1 cellular context compared by ENCODE assay signal in genomic region chr14:101709962-101710891, GRCh38.
TF ChIP-seq lines count a peak whose summit lies in the region.

No MANE protein-coding gene starts in this region.

TF ChIP-seq in K562, 482 proteins besides CTCF, POLR2A, EP300 and RAD21 (continued from another document and continues in another):
- TF ChIP-seq CCAR2 (IDR thresholded peaks at IDR 0.05; ENCODE audit: low read depth, low read length) (no peak), NFATC3 (IDR thresholded peaks at IDR 0.05) (no peak), NRF1 (conservative IDR thresholded peaks at IDR 0.05 in 1 of 2, IDR thresholded peaks at IDR 0.05 in 1 of 2) (peak; percentile 42 to 60; a peak in 3 of 4 replicates), ESRRA (IDR thresholded peaks at IDR 0.05; ENCODE audit: borderline replicate concordance, low read depth) (peak; percentile 37; the same call in 1 of the 2 replicates), HINFP (tag; conservative IDR thresholded peaks at IDR 0.05; ENCODE audit: low read depth) (no peak), CTBP1 (IDR thresholded peaks at IDR 0.05; ENCODE audit: borderline replicate concordance) (peak; percentile 93), BRCA1 (IDR thresholded peaks at IDR 0.05) (no peak), BRCA1 (CRISPR knock-in tag; IDR thresholded peaks at IDR 0.05) (no peak), MCM2 (IDR thresholded peaks at IDR 0.05; ENCODE audit: low read depth) (no peak), ZNF232 (CRISPR knock-in tag; IDR thresholded peaks at IDR 0.05) (no peak), JUNB (CRISPR knock-in tag; conservative IDR thresholded peaks at IDR 0.05) (no peak), RNF2 (IDR thresholded peaks at IDR 0.05) (peak; percentile 64; the same call in 1 of the 2 replicates), NCOA4 (IDR thresholded peaks at IDR 0.05; ENCODE audit: partially characterized antibody) (no peak), ZNF764 (CRISPR knock-in tag; IDR thresholded peaks at IDR 0.05; ENCODE audit: low read depth) (no peak), L3MBTL2 (IDR thresholded peaks at IDR 0.05) (peak; percentile 22; the same call in 1 of the 2 replicates), ZNF324 (CRISPR knock-in tag; IDR thresholded peaks at IDR 0.05) (no peak), GTF2A2 (tag; IDR thresholded peaks at IDR 0.05) (no peak), RERE (CRISPR knock-in tag; IDR thresholded peaks at IDR 0.05; ENCODE audit: borderline replicate concordance) (no peak), POLR2G (IDR thresholded peaks at IDR 0.05; ENCODE audit: low read depth, low read length) (peak; percentile 87), ZKSCAN1 (IDR thresholded peaks at IDR 0.05; ENCODE audit: low read depth, low read length) (no peak), HDAC2 (IDR thresholded peaks at IDR 0.05) (peak; percentile 37; the same call in 1 of the 2 replicates), ZNF695 (CRISPR knock-in tag; IDR thresholded peaks at IDR 0.05) (no peak), RBM39 (optimal IDR thresholded peaks at IDR 0.05; ENCODE audit: low read depth, low read length) (no peak), ZNF146 (CRISPR knock-in tag; IDR thresholded peaks at IDR 0.05; ENCODE audit: unreplicated experiment) (no peak), ARNT (IDR thresholded peaks at IDR 0.05) (no peak; a peak in 1 of 4 replicates), ZNF639 (CRISPR knock-in tag; conservative IDR thresholded peaks at IDR 0.05 in 1 of 2, IDR thresholded peaks at IDR 0.05 in 1 of 2) (no peak), LARP7 (IDR thresholded peaks at IDR 0.05) (no peak), TCF15 (CRISPR knock-in tag; IDR thresholded peaks at IDR 0.05) (no peak), GTF2B (IDR thresholded peaks at IDR 0.05; ENCODE audit: extremely low read depth, insufficient read length) (peak; percentile 85), MAFG (tag; conservative IDR thresholded peaks at IDR 0.05) (peak; percentile 69), DEAF1 (CRISPR knock-in tag; IDR thresholded peaks at IDR 0.05) (no peak), E2F6 (IDR thresholded peaks at IDR 0.05; ENCODE audit: borderline replicate concordance in 1 of 2, extremely low read depth in 1 of 2, insufficient read depth in 1 of 2, insufficient read length in 1 of 2, low read depth in 1 of 2, low read length in 1 of 2, poor library complexity in 1 of 2, severe bottlenecking in 1 of 2) (no peak), TFAM (CRISPR knock-in tag; conservative IDR thresholded peaks at IDR 0.05) (no peak), SREBF1 (IDR thresholded peaks at IDR 0.05; ENCODE audit: borderline replicate concordance, low read depth, low read length) (no peak), ILF3 (IDR thresholded peaks at IDR 0.05; ENCODE audit: borderline replicate concordance) (no peak; the same call in 1 of the 2 replicates), TAF1 (IDR thresholded peaks at IDR 0.05; ENCODE audit: control insufficient read depth, extremely low read depth, insufficient read depth, low read length, severe bottlenecking) (peak; percentile 80), SIRT6 (IDR thresholded peaks at IDR 0.05; ENCODE audit: low read depth, low read length) (no peak), ZNF592 (IDR thresholded peaks at IDR 0.05) (0 out of 2 replicates have a peak, but pooled peaks have one; percentile 44), PML (IDR thresholded peaks at IDR 0.05; ENCODE audit: low read length) (peak; percentile 84; the same call in 1 of the 2 replicates), POLR2B (IDR thresholded peaks at IDR 0.05; ENCODE audit: low read depth, partially characterized antibody) (peak; percentile 90), POLR2H (tag; IDR thresholded peaks at IDR 0.05; ENCODE audit: low read depth) (peak; percentile 92), NFYB (IDR thresholded peaks at IDR 0.05; ENCODE audit: extremely low read depth, insufficient read length) (peak; percentile 47), ZNF778 (CRISPR knock-in tag; IDR thresholded peaks at IDR 0.05) (no peak), ZBTB2 (IDR thresholded peaks at IDR 0.05) (no peak), CREM (IDR thresholded peaks at IDR 0.05; ENCODE audit: low read depth) (peak; percentile 67), NFIC (IDR thresholded peaks at IDR 0.05) (peak; percentile 5), GABPB2 (CRISPR knock-in tag; conservative IDR thresholded peaks at IDR 0.05) (no peak)
